1 cellular context compared by ENCODE assay signal in the genomic region with DNA sequence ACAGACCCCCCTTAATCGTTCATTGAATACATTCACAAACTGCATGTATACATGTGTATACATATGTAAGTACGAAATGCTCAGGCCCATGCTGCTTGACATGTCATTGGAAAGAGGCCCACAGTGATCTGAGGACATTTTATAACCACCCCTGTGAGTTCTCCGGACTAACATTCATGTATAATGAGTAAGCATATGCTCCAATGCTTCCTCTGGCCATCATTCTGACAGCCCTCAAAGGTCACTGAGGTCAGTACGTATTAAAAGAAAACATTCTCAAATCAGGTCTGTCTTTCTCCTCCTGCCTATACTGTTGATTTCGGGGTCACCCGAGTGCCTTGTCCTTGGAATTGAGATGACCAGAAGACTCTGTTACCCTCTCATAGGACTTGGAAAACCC.
TF ChIP-seq lines count a peak whose summit lies in the region.

No MANE protein-coding gene starts in this region.

TF ChIP-seq in IMR-90, 13 proteins besides CTCF, POLR2A, EP300 and RAD21:
- TF ChIP-seq RFX5 (IDR thresholded peaks at IDR 0.05; ENCODE audit: low read depth, low read length) (no peak), SMC3 (IDR thresholded peaks at IDR 0.05; ENCODE audit: low read depth, low read length) (no peak), RCOR1 (IDR thresholded peaks at IDR 0.05; ENCODE audit: insufficient replicate concordance, low read length) (no peak), MAFK (IDR thresholded peaks at IDR 0.05; ENCODE audit: low read depth, low read length) (no peak), CEBPB (IDR thresholded peaks at IDR 0.05; ENCODE audit: low read depth, low read length) (no peak), FOS (IDR thresholded peaks at IDR 0.05; ENCODE audit: low read depth, low read length) (no peak), MAZ (IDR thresholded peaks at IDR 0.05; ENCODE audit: borderline replicate concordance, low read depth, low read length) (no peak), CHD1 (IDR thresholded peaks at IDR 0.05; ENCODE audit: low read depth, low read length) (no peak), MXI1 (IDR thresholded peaks at IDR 0.05; ENCODE audit: borderline replicate concordance, low read depth, low read length) (no peak), BHLHE40 (IDR thresholded peaks at IDR 0.05; ENCODE audit: low read depth, low read length) (no peak), NFE2L2 (IDR thresholded peaks at IDR 0.05; ENCODE audit: low read depth, low read length) (no peak)
- TF ChIP-seq, protein P1, sequence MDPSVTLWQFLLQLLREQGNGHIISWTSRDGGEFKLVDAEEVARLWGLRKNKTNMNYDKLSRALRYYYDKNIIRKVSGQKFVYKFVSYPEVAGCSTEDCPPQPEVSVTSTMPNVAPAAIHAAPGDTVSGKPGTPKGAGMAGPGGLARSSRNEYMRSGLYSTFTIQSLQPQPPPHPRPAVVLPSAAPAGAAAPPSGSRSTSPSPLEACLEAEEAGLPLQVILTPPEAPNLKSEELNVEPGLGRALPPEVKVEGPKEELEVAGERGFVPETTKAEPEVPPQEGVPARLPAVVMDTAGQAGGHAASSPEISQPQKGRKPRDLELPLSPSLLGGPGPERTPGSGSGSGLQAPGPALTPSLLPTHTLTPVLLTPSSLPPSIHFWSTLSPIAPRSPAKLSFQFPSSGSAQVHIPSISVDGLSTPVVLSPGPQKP (IDR thresholded peaks at IDR 0.05; ENCODE audit: borderline replicate concordance, low read depth, low read length) = no peak
- TF ChIP-seq, protein P2, sequence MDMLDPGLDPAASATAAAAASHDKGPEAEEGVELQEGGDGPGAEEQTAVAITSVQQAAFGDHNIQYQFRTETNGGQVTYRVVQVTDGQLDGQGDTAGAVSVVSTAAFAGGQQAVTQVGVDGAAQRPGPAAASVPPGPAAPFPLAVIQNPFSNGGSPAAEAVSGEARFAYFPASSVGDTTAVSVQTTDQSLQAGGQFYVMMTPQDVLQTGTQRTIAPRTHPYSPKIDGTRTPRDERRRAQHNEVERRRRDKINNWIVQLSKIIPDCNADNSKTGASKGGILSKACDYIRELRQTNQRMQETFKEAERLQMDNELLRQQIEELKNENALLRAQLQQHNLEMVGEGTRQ (IDR thresholded peaks at IDR 0.05; ENCODE audit: low read depth, low read length) = no peak
